Comparison of ENCODE assay signal across 2 cellular contexts in genomic region chr7:10038351-10038750, GRCh38.
TF ChIP-seq lines count a peak whose summit lies in the region.

No MANE protein-coding gene starts in this region.

TF ChIP-seq in GM23338, 12 proteins besides CTCF, POLR2A, EP300 and RAD21:
- TF ChIP-seq JUNB (IDR thresholded peaks at IDR 0.05; ENCODE audit: unreplicated experiment) = no peak
- TF ChIP-seq ZNF462 (CRISPR knock-in tag; IDR thresholded peaks at IDR 0.05) = no peak
- TF ChIP-seq CREB1 (CRISPR knock-in tag; IDR thresholded peaks at IDR 0.05; ENCODE audit: low read depth) = no peak
- no peak for TF ChIP-seq REST (IDR thresholded peaks at IDR 0.05; ENCODE audit: unreplicated experiment)
- no peak for TF ChIP-seq ZNF114 (CRISPR knock-in tag; IDR thresholded peaks at IDR 0.05)
- no peak for TF ChIP-seq ZNF331 (CRISPR knock-in tag; IDR thresholded peaks at IDR 0.05; ENCODE audit: low read depth)
- no peak for TF ChIP-seq NANOG (IDR thresholded peaks at IDR 0.05; ENCODE audit: borderline replicate concordance)
- TF ChIP-seq, protein P1, sequence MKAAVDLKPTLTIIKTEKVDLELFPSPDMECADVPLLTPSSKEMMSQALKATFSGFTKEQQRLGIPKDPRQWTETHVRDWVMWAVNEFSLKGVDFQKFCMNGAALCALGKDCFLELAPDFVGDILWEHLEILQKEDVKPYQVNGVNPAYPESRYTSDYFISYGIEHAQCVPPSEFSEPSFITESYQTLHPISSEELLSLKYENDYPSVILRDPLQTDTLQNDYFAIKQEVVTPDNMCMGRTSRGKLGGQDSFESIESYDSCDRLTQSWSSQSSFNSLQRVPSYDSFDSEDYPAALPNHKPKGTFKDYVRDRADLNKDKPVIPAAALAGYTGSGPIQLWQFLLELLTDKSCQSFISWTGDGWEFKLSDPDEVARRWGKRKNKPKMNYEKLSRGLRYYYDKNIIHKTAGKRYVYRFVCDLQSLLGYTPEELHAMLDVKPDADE (IDR thresholded peaks at IDR 0.05) = no peak
- no peak for TF ChIP-seq POLR2AphosphoS5 (IDR thresholded peaks at IDR 0.05; ENCODE audit: low read depth)
- TF ChIP-seq STAT1 (IDR thresholded peaks at IDR 0.05; ENCODE audit: unreplicated experiment) = no peak
- no peak for TF ChIP-seq EZH2 (IDR thresholded peaks at IDR 0.05; ENCODE audit: low read depth, unreplicated experiment)
- TF ChIP-seq EZH2phosphoT487 (IDR thresholded peaks at IDR 0.05; ENCODE audit: unreplicated experiment) = no peak

TF ChIP-seq in H1, 55 proteins besides CTCF, POLR2A, EP300 and RAD21:
- no peak for TF ChIP-seq GTF2F1 (IDR thresholded peaks at IDR 0.05; ENCODE audit: borderline replicate concordance, low read depth, low read length)
- no peak for TF ChIP-seq RNF2 (IDR thresholded peaks at IDR 0.05; ENCODE audit: borderline replicate concordance, low read depth, low read length, missing control alignments, poor library complexity, severe bottlenecking)
- TF ChIP-seq HDAC6 (IDR thresholded peaks at IDR 0.05; ENCODE audit: low read depth, low read length) = no peak
- TF ChIP-seq KDM5A (IDR thresholded peaks at IDR 0.05; ENCODE audit: low read length) = no peak
- no peak for TF ChIP-seq PHF8 (conservative IDR thresholded peaks at IDR 0.05; ENCODE audit: low read depth, low read length)
- TF ChIP-seq CHD1 (IDR thresholded peaks at IDR 0.05; ENCODE audit: low read depth, low read length) = no peak
- TF ChIP-seq RXRA (IDR thresholded peaks at IDR 0.05; ENCODE audit: insufficient read depth, low read depth, low read length) = no peak
- no peak for TF ChIP-seq GABPA (IDR thresholded peaks at IDR 0.05; ENCODE audit: borderline replicate concordance, insufficient read depth, low read length)
- no peak for TF ChIP-seq TAF7 (optimal IDR thresholded peaks at IDR 0.05; ENCODE audit: borderline replicate concordance, low read depth, low read length)
